Comparison of ENCODE assay signal across 10 cellular contexts in the genomic region with DNA sequence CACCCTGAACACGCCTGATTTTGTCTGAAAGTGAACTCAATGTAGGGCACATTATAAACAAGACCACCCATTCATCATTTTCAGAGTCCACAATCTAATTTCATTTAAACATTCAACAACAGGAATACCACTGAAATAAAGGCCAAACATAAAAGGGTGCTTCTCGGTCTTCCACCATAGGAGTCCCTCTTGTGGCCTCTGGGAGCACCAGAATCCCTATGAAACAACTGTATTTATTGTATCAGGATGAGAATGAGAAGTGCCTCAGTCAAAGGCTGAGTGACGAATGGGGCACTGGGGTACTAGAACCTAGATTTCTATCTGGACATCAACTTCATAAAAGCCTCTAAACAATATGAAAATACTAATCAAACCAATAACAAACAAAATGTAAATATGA. TPM values are rescaled to one million over a fixed set of nuclear protein-coding genes. Genes with fewer than 3 reads are reported as not detected.
A peak's percentile ranks its signal among the peaks of the same experiment; 100 is the strongest.
DNase-seq lines count a peak whose midpoint lies in the region; ATAC-seq and TF ChIP-seq lines count a peak whose summit lies in the region.
"Had no signal": no experiment of that assay in that cellular context is flagged by ENCODE, and none has a peak within 500 bp of the region (broad histone marks: within the 10 kb centered on the region; RNA-seq: fewer than 3 reads in every experiment).

No MANE protein-coding gene starts in this region.

- no peak overlapping the region for H3K4ac ChIP-seq in mesendoderm (ENCODE audit: low read depth, low read length)

- H3K4me3 ChIP-seq in AG04450 (ENCODE audit: low read depth, low read length) = no peak overlapping the region
- H3K4me3 ChIP-seq in HCT116 (replicated peaks in 1 of 2; ENCODE audit: low read depth in 1 of 2, low read length in 2 of 2) = no peak overlapping the region
- no peak overlapping the region for H3K4me3 ChIP-seq in mesendoderm (ENCODE audit: low read length)

- ATAC-seq in HCT116 (peak; percentile 69), HG03025 (IDR thresholded peaks at IDR 0.05; ENCODE audit: low FRiP score, unreplicated experiment) (no peak)
- ATAC-seq: stimulated activated naive CD8-positive, alpha-beta T cell treated with anti-CD3 and anti-CD28 coated beads, Interleukin-15, amount 100 ng/mL, for 72 hours had no signal

- CTCF ChIA-PET in AG04450 (lab: Charles Lee) = no interaction called here
- CTCF ChIA-PET in HCT116 (lab: Charles Lee) = interaction anchor here (1.0 kb wide), 1 partner anchor 11 kb away, joined by 3 read pairs; no protein-coding TSS in a partner anchor

- no peak overlapping the region for H3K27ac ChIP-seq in AG04450 (ENCODE audit: low read depth, low read length)
- H3K27ac ChIP-seq in HCT116 (ENCODE audit: low read depth, low read length) = no peak overlapping the region
- H3K27ac ChIP-seq in mesendoderm (ENCODE audit: low read depth, low read length) = no peak overlapping the region

- H3K27ac Mint-ChIP-seq in chondrocyte (ENCODE audit: unreplicated experiment) = no peak overlapping the region
- H3K27ac Mint-ChIP-seq in activated naive CD8-positive, alpha-beta T cell treated with anti-CD3 and anti-CD28 coated beads for 36 hours = no peak overlapping the region

- no peak overlapping the region for H4K5ac ChIP-seq in mesendoderm (ENCODE audit: low read length)

- no peak overlapping the region for H2BK15ac ChIP-seq in mesendoderm (replicated peaks; ENCODE audit: low read depth)

- no peaks in the 10 kb centered on the region for H3K79me1 ChIP-seq in mesendoderm (ENCODE audit: low read length)

- H3K79me2 ChIP-seq in HCT116 (ENCODE audit: insufficient read depth, low read length) (peaks cover 8% of the 10 kb centered on the region; the same call in 1 of the 2 replicates), mesendoderm (ENCODE audit: control insufficient read depth, insufficient read depth, low read length) (no peaks in the 10 kb centered on the region)

- H3K9ac ChIP-seq in HCT116 (ENCODE audit: low read length) = no peak overlapping the region
- H3K9ac ChIP-seq in mesendoderm (ENCODE audit: low read length) = no peak overlapping the region

- H2BK120ac ChIP-seq in mesendoderm (ENCODE audit: low read depth, low read length) = no peak overlapping the region

- no peak overlapping the region for H3K56ac ChIP-seq in mesendoderm (ENCODE audit: low read length)

- H3K18ac ChIP-seq in mesendoderm (ENCODE audit: low read length) = no peak overlapping the region

- no peak for TF ChIP-seq POLR2A in HCT116 (IDR thresholded peaks at IDR 0.05; ENCODE audit: borderline replicate concordance, extremely low read depth, insufficient read depth, insufficient read length)

- TF ChIP-seq CTCF in AG04450 (IDR thresholded peaks at IDR 0.05; ENCODE audit: low read depth, low read length) (peak; percentile 25; the same call in 1 of the 2 replicates), HCT116 (IDR thresholded peaks at IDR 0.05 in 2 of 3, conservative IDR thresholded peaks at IDR 0.05 in 1 of 3; ENCODE audit: borderline replicate concordance in 1 of 3, insufficient read depth in 1 of 3, low read depth in 2 of 3, low read length in 2 of 3) (peak in 2 of 3 experiments; percentile 27 to 49; a peak in 3 of 6 replicates), chondrocyte (IDR thresholded peaks at IDR 0.05) (peak; percentile 53)

- BruUV-seq in HCT116 (replicated peaks; lab: Mats Ljungman, UMichigan) = no TSS peak

- no peaks in the 10 kb centered on the region for H3K9me2 ChIP-seq in HCT116 (ENCODE audit: insufficient read depth)

- H3K36me3 ChIP-seq in HCT116 (ENCODE audit: control insufficient read depth in 1 of 2, insufficient read depth in 2 of 2, low read length in 2 of 2) = peaks cover 21 to 31% of the 10 kb centered on the region in 2 experiments; a peak in 3 of 4 replicates
- H3K36me3 ChIP-seq in mesendoderm (ENCODE audit: control insufficient read depth, insufficient read depth, low read length) = peaks cover 2% of the 10 kb centered on the region

- H3K27me3 Mint-ChIP-seq in chondrocyte (ENCODE audit: low read depth) = no peaks in the 10 kb centered on the region
- no peaks in the 10 kb centered on the region for H3K27me3 Mint-ChIP-seq in activated naive CD8-positive, alpha-beta T cell treated with anti-CD3 and anti-CD28 coated beads for 36 hours
- H3K27me3 Mint-ChIP-seq: stimulated activated naive CD8-positive, alpha-beta T cell treated with anti-CD3 and anti-CD28 coated beads, Interleukin-15, amount 100 ng/mL, for 72 hours had no signal

- H3K4me3 Mint-ChIP-seq in chondrocyte (ENCODE audit: unreplicated experiment) = no peak overlapping the region
- no peak overlapping the region for H3K4me3 Mint-ChIP-seq in activated naive CD8-positive, alpha-beta T cell treated with anti-CD3 and anti-CD28 coated beads for 36 hours
- H3K4me3 Mint-ChIP-seq: stimulated activated naive CD8-positive, alpha-beta T cell treated with anti-CD3 and anti-CD28 coated beads, Interleukin-15, amount 100 ng/mL, for 72 hours had no signal

- POLR2A ChIA-PET in AG04450 (lab: Yijun Ruan, JAX) = no interaction called here
- POLR2A ChIA-PET in HCT116 (lab: Charles Lee) = no interaction called here

- DNase-seq in AG04450 (ENCODE audit: low read depth, low spot score) (no peak), HCT116 (ENCODE audit: low read depth, low spot score) (no peak), chondrocyte (ENCODE audit: low spot score) (no peak), mesendoderm (peak; percentile 25), NCI-H1930 (lab: John Stamatoyannopoulos, UW) (no peak), SW 1271 (lab: John Stamatoyannopoulos, UW) (no peak)
- DNase-seq in activated naive CD8-positive, alpha-beta T cell treated with anti-CD3 and anti-CD28 coated beads for 36 hours = no peak
- DNase-seq: stimulated activated naive CD8-positive, alpha-beta T cell treated with anti-CD3 and anti-CD28 coated beads, Interleukin-15, amount 100 ng/mL, for 72 hours had no signal

- peaks cover 30% of the 10 kb centered on the region for H3K36me3 Mint-ChIP-seq in chondrocyte (ENCODE audit: low read depth)
- peaks cover 21% of the 10 kb centered on the region for H3K36me3 Mint-ChIP-seq in activated naive CD8-positive, alpha-beta T cell treated with anti-CD3 and anti-CD28 coated beads for 36 hours

- no peak overlapping the region for H4K8ac ChIP-seq in mesendoderm (ENCODE audit: low read depth, low read length)

- no peaks in the 10 kb centered on the region for H3K9me3 ChIP-seq in AG04450 (ENCODE audit: control insufficient read depth, insufficient read depth, low read length)
- H3K9me3 ChIP-seq in HCT116 (ENCODE audit: control insufficient read depth in 1 of 2, insufficient read depth in 1 of 2, low read depth in 1 of 2, low read length in 2 of 2) = no peaks in the 10 kb centered on the region

- H3K23ac ChIP-seq in mesendoderm (ENCODE audit: low read length) = no peak overlapping the region

- no peak overlapping the region for H2AK5ac ChIP-seq in mesendoderm (ENCODE audit: low read length)

- no peak overlapping the region for H2BK5ac ChIP-seq in mesendoderm (ENCODE audit: low read length)

- H3K4me1 ChIP-seq in HCT116 (ENCODE audit: control insufficient read depth in 1 of 2, insufficient read depth in 2 of 2, low read length in 2 of 2) = no peaks in the 10 kb centered on the region
- no peaks in the 10 kb centered on the region for H3K4me1 ChIP-seq in mesendoderm (ENCODE audit: control insufficient read depth, low read depth, low read length)

- H3K4me1 Mint-ChIP-seq in chondrocyte (ENCODE audit: low read depth) = peaks cover 4% of the 10 kb centered on the region
- H3K4me1 Mint-ChIP-seq in activated naive CD8-positive, alpha-beta T cell treated with anti-CD3 and anti-CD28 coated beads for 36 hours = peaks cover 32% of the 10 kb centered on the region

- H3K4me2 ChIP-seq in HCT116 (ENCODE audit: low read length) (no peak overlapping the region), mesendoderm (ENCODE audit: low read length) (no peak overlapping the region)

- H4K20me1 ChIP-seq in HCT116 (ENCODE audit: insufficient read depth) = peaks cover 4% of the 10 kb centered on the region; the same call in 1 of the 2 replicates

- no CpG with 5 or more reads among the region's 3 CpGs for WGBS in mesendoderm (ENCODE audit: extremely low coverage, insufficient coverage, low lambda C conversion rate)

- H2AFZ ChIP-seq in HCT116 (ENCODE audit: low read depth, low read length, poor library complexity, severe bottlenecking) = no peak overlapping the region

- intact Hi-C loops in HCT116 (cut with micrococcal nuclease) = no loop called here

- RAD21 ChIA-PET in HCT116 (lab: Charles Lee; ENCODE audit: low non-redundant PET in 1 of 2, low total read pairs in 2 of 2, uncharacterized antibody in 2 of 2, unreplicated experiment in 2 of 2) = no interaction called here

- no peaks in the 10 kb centered on the region for H3K9me3 Mint-ChIP-seq in chondrocyte (ENCODE audit: low read depth)
- no peaks in the 10 kb centered on the region for H3K9me3 Mint-ChIP-seq in activated naive CD8-positive, alpha-beta T cell treated with anti-CD3 and anti-CD28 coated beads for 36 hours
- H3K9me3 Mint-ChIP-seq: stimulated activated naive CD8-positive, alpha-beta T cell treated with anti-CD3 and anti-CD28 coated beads, Interleukin-15, amount 100 ng/mL, for 72 hours had no signal

- peak; percentile 9; the same call in 1 of the 2 replicates for TF ChIP-seq RAD21 in HCT116 (IDR thresholded peaks at IDR 0.05; ENCODE audit: low read depth)

- H3K27me3 ChIP-seq in AG04450 (ENCODE audit: control insufficient read depth, insufficient read depth, low read length) (no peaks in the 10 kb centered on the region), HCT116 (ENCODE audit: insufficient read depth, low read length) (no peaks in the 10 kb centered on the region), mesendoderm (ENCODE audit: insufficient read depth, low read length, poor library complexity) (no peaks in the 10 kb centered on the region)

TF ChIP-seq in HCT116, 20 proteins besides CTCF, POLR2A, EP300 and RAD21 (continues in another document):
- TF ChIP-seq CBX3 (IDR thresholded peaks at IDR 0.05; ENCODE audit: low read depth) (no peak), SP1 (IDR thresholded peaks at IDR 0.05; ENCODE audit: low read depth) (no peak), ELF1 (IDR thresholded peaks at IDR 0.05; ENCODE audit: borderline replicate concordance, low read depth) (no peak), EGR1 (IDR thresholded peaks at IDR 0.05; ENCODE audit: low read depth) (no peak), YY1 (IDR thresholded peaks at IDR 0.05; ENCODE audit: extremely low read depth, insufficient replicate concordance, low read depth, low read length) (no peak)

RNA-seq across cellular contexts. Expression of a gene that starts 40.4 kb away (rescaled TPM):
- polyA plus RNA-seq in AG04450 (2011; rRNA removed) = 0.20 and 0.27 TPM in 2 replicates
- 0.26 and 0.28 TPM in 2 replicates for polyA minus RNA-seq in AG04450 (2011; rRNA and poly(A)+ RNA removed)
- total RNA-seq in HCT116 (2021; ENCODE audit: unreplicated experiment) (0.10 TPM), chondrocyte (4.2 to 4.7 TPM (median 4.5 TPM) in 3 replicates)
- 0.02 and 0.13 TPM in 2 replicates for polyA plus RNA-seq in HCT116 (2012)
- polyA plus RNA-seq in mesendoderm (2013, experiment 1 of 2) = 0.27 TPM
- 0.38 TPM for polyA plus RNA-seq in mesendoderm (2013, experiment 2 of 2)
- total RNA-seq in activated naive CD8-positive, alpha-beta T cell treated with anti-CD3 and anti-CD28 coated beads for 36 hours = under 1 TPM; 0.10 to 0.18 TPM
- total RNA-seq: NCI-H460 had no signal
